37 cellular contexts compared by ENCODE assay signal in genomic region chr6:77512554-77512953, GRCh38. TPM values are rescaled to one million over a fixed set of nuclear protein-coding genes. Genes with fewer than 3 reads are reported as not detected.
DNase-seq lines count a peak whose midpoint lies in the region; ATAC-seq, FAIRE-seq and TF ChIP-seq lines count a peak whose summit lies in the region.
"Had no signal": no experiment of that assay in that cellular context is flagged by ENCODE, and none has a peak within 500 bp of the region (broad histone marks: within the 10 kb centered on the region; RNA-seq: fewer than 3 reads in every experiment).

No MANE protein-coding gene starts in this region.

- no peak overlapping the region for H3K4me2 ChIP-seq in HepG2 (ENCODE audit: low read depth, low read length)
- H3K4me2 ChIP-seq in BLaER1 treated with 17β-estradiol and CSF1 and Interleukin-3, amounts not matched to agents 10 nM and 100 nM = peak overlapping the region in 3 of 11 experiments; percentile 5 to 49 (median 44); a peak in 5 of 22 replicates
- no peak overlapping the region for H3K4me2 ChIP-seq in endothelial cell of umbilical vein (ENCODE audit: insufficient read depth, low read length)
- H3K4me2 ChIP-seq: A549, BLaER1 had no signal

- H3K9me3 ChIP-seq in HepG2 (ENCODE audit: low read length) (peaks cover 49% of the 10 kb centered on the region), right lobe of liver (no peaks in the 10 kb centered on the region), endothelial cell of umbilical vein (replicated peaks; ENCODE audit: control insufficient read depth, insufficient read depth, low read length) (peaks cover 3% of the 10 kb centered on the region)
- H3K9me3 ChIP-seq in BLaER1 treated with 17β-estradiol and CSF1 and Interleukin-3, amounts not matched to agents 10 nM and 100 nM (replicated peaks in 1 of 11) = peaks cover 35 to 61% (median 43%) of the 10 kb centered on the region in 11 experiments
- H3K9me3 ChIP-seq: A549, BE2C, Caco-2 had no signal

- dilution Hi-C loops in endothelial cell of umbilical vein (cut with MboI; ENCODE audit: extremely low pct_ligation_motif_present, low sequenced_read_pairs) = no loop called here

- H2AFZ ChIP-seq in HepG2 (ENCODE audit: low read length) (no peak overlapping the region), endothelial cell of umbilical vein (ENCODE audit: low read depth, low read length) (no peak overlapping the region)

- TF ChIP-seq POLR2A in HepG2 (IDR thresholded peaks at IDR 0.05; ENCODE audit: insufficient read depth in 1 of 2, low read depth in 2 of 2, low read length in 2 of 2) (no peak), right lobe of liver (IDR thresholded peaks at IDR 0.05) (no peak), endothelial cell of umbilical vein (IDR thresholded peaks at IDR 0.05; ENCODE audit: low read depth, low read length) (no peak)

- FAIRE-seq in HepG2 (lab: Jason Lieb, UNC) (no peak), endothelial cell of umbilical vein (lab: Jason Lieb, UNC) (no peak)
- FAIRE-seq: A204.1, A549, D721Med had no signal

- no peaks in the 10 kb centered on the region for H3K79me2 ChIP-seq in HepG2 (ENCODE audit: insufficient read depth, low read length)
- no peaks in the 10 kb centered on the region for H3K79me2 ChIP-seq in endothelial cell of umbilical vein (ENCODE audit: control insufficient read depth, insufficient read depth, low read length)

- in situ Hi-C loops in HepG2 (cut with HindIII; ENCODE audit: extremely low pct_ligation_motif_present, low pct_unique_long_range_greater_than_20kb) = no loop called here

- no peak for DNase-seq in HepG2 (ENCODE audit: low spot score)
- no peak for DNase-seq in right lobe of liver
- DNase-seq in endothelial cell of umbilical vein (ENCODE audit: low read depth, low spot score) = no peak
- DNase-seq in activated CD8-positive, alpha-beta memory T cell treated with anti-CD3 and anti-CD28 coated beads for 24 hours = no peak
- DNase-seq: 8988T; ACHN; AML-193; BE2C; C1 segment of cervical spinal cord; Caco-2; Calu3; CD4-positive, alpha-beta memory T cell; CD4-positive, alpha-beta T cell; CD4-positive, CD25-positive, alpha-beta regulatory T cell; CD8-positive, alpha-beta memory T cell; CD8-positive, alpha-beta T cell; COR-L47; DMS 273 treated with DMSO at 0.1 percent for 48 hours; DMS153; DMS53; DMS79; DMS79 treated with DMSO at 0.1 percent for 48 hours; DND-41; EL had no signal

- H3K36me3 ChIP-seq in HepG2 (replicated peaks in 1 of 2; ENCODE audit: control insufficient read depth in 1 of 2, insufficient read depth in 2 of 2, low read length in 2 of 2) = no peaks in the 10 kb centered on the region
- no peaks in the 10 kb centered on the region for H3K36me3 ChIP-seq in right lobe of liver
- no peaks in the 10 kb centered on the region for H3K36me3 ChIP-seq in BLaER1 treated with 17β-estradiol and CSF1 and Interleukin-3, amounts not matched to agents 10 nM and 100 nM
- no peaks in the 10 kb centered on the region for H3K36me3 ChIP-seq in endothelial cell of umbilical vein (ENCODE audit: control insufficient read depth in 2 of 2, extremely low read depth in 1 of 2, insufficient read depth in 2 of 2, low read length in 2 of 2)
- H3K36me3 ChIP-seq: BE2C, BLaER1 had no signal

- no peak overlapping the region for H3K4me3 ChIP-seq in HepG2 (replicated peaks in 1 of 3; ENCODE audit: insufficient read depth in 1 of 3, low read depth in 2 of 3, low read length in 3 of 3)
- no peak overlapping the region for H3K4me3 ChIP-seq in right lobe of liver
- H3K4me3 ChIP-seq in BLaER1 treated with 17β-estradiol and CSF1 and Interleukin-3, amounts not matched to agents 10 nM and 100 nM = no peak overlapping the region; a peak in 1 of 20 replicates
- no peak overlapping the region for H3K4me3 ChIP-seq in endothelial cell of umbilical vein (replicated peaks in 1 of 3; ENCODE audit: insufficient read depth in 1 of 3, low read depth in 1 of 3, low read length in 3 of 3)
- H3K4me3 ChIP-seq: A549, BLaER1 had no signal

- TF ChIP-seq CTCF in HepG2 (CRISPR knock-in tag; IDR thresholded peaks at IDR 0.05) (no peak), right lobe of liver (IDR thresholded peaks at IDR 0.05) (no peak), endothelial cell of umbilical vein (IDR thresholded peaks at IDR 0.05; ENCODE audit: extremely low read depth in 1 of 2, insufficient read depth in 1 of 2, low read depth in 1 of 2, low read length in 2 of 2) (no peak)

- CTCF ChIA-PET in HepG2 (lab: Yijun Ruan, JAX; ENCODE audit: low intra/inter-chr PET ratio, low total read pairs) (no interaction called here), endothelial cell of umbilical vein (lab: Charles Lee) (no interaction called here)

- H3K27ac ChIP-seq in HepG2 (ENCODE audit: extremely low read length, insufficient read depth, low read length) (no peak overlapping the region), right lobe of liver (no peak overlapping the region), endothelial cell of umbilical vein (ENCODE audit: insufficient read depth, low read depth, low read length) (no peak overlapping the region)
- peak overlapping the region in 6 of 11 experiments; percentile 47 to 73 (median 61); a peak in 11 of 22 replicates for H3K27ac ChIP-seq in BLaER1 treated with 17β-estradiol and CSF1 and Interleukin-3, amounts not matched to agents 10 nM and 100 nM
- H3K27ac ChIP-seq: 22Rv1, A549, BLaER1, C4-2B had no signal

- H3K9ac ChIP-seq in HepG2 (ENCODE audit: insufficient read depth, low read depth, low read length) (no peak overlapping the region), endothelial cell of umbilical vein (replicated peaks; ENCODE audit: extremely low read depth, insufficient read depth, low read length) (no peak overlapping the region)
- peak overlapping the region in 2 of 11 experiments; percentile 13 to 29; a peak in 2 of 22 replicates for H3K9ac ChIP-seq in BLaER1 treated with 17β-estradiol and CSF1 and Interleukin-3, amounts not matched to agents 10 nM and 100 nM
- H3K9ac ChIP-seq: BLaER1 had no signal

- no peak for TF ChIP-seq RAD21 in HepG2 (CRISPR knock-in tag; IDR thresholded peaks at IDR 0.05)

- BruUV-seq in HepG2 (replicated peaks; lab: Mats Ljungman, UMichigan) (no TSS peak), endothelial cell of umbilical vein (replicated peaks; lab: Mats Ljungman, UMichigan) (no TSS peak)

- POLR2A ChIA-PET in HepG2 (lab: Yijun Ruan, JAX) (no interaction called here), endothelial cell of umbilical vein (lab: Charles Lee) (no interaction called here)

- H3K27me3 ChIP-seq in HepG2 (ENCODE audit: control insufficient read depth in 1 of 2, insufficient read depth in 2 of 2, low read length in 2 of 2) = no peaks in the 10 kb centered on the region
- H3K27me3 ChIP-seq in right lobe of liver = no peaks in the 10 kb centered on the region
- H3K27me3 ChIP-seq in BLaER1 treated with 17β-estradiol and CSF1 and Interleukin-3, amounts not matched to agents 10 nM and 100 nM = no peaks in the 10 kb centered on the region
- H3K27me3 ChIP-seq in endothelial cell of umbilical vein (ENCODE audit: control insufficient read depth in 2 of 2, insufficient read depth in 2 of 2, low read length in 2 of 2) = no peaks in the 10 kb centered on the region
- H3K27me3 ChIP-seq: BE2C, BLaER1 had no signal

- H3K4me1 ChIP-seq in HepG2 (ENCODE audit: insufficient read depth, low read length) (no peaks in the 10 kb centered on the region), right lobe of liver (no peaks in the 10 kb centered on the region), endothelial cell of umbilical vein (ENCODE audit: control insufficient read depth, extremely low read depth, insufficient read depth, low read length) (no peaks in the 10 kb centered on the region)
- H3K4me1 ChIP-seq in BLaER1 treated with 17β-estradiol and CSF1 and Interleukin-3, amounts not matched to agents 10 nM and 100 nM = peaks cover 0 to 16% (median 0%) of the 10 kb centered on the region in 10 experiments; a peak in 7 of 20 replicates
- H3K4me1 ChIP-seq: A549, BE2C, BLaER1, Caco-2 had no signal

- TF ChIP-seq EP300 in HepG2 (IDR thresholded peaks at IDR 0.05; ENCODE audit: low read depth in 2 of 2, low read length in 2 of 2) (no peak), HepG2 (CRISPR knock-in tag; IDR thresholded peaks at IDR 0.05; ENCODE audit: borderline replicate concordance) (no peak)

- intact Hi-C loops in HepG2 (cut with micrococcal nuclease; ENCODE audit: unreplicated experiment) = no loop called here
- intact Hi-C loops in right lobe of liver (cut with DNase I) = no loop called here
- intact Hi-C loops in endothelial cell of umbilical vein (cut with micrococcal nuclease) = no loop called here

- no peaks in the 10 kb centered on the region for H3K9me1 ChIP-seq in endothelial cell of umbilical vein (replicated peaks; ENCODE audit: control insufficient read depth, extremely low read depth, insufficient read depth, low read length)

- H4K20me1 ChIP-seq in HepG2 (ENCODE audit: insufficient read depth, low read length) = no peaks in the 10 kb centered on the region
- H4K20me1 ChIP-seq in BLaER1 treated with 17β-estradiol and CSF1 and Interleukin-3, amounts not matched to agents 10 nM and 100 nM = no peaks in the 10 kb centered on the region
- no peaks in the 10 kb centered on the region for H4K20me1 ChIP-seq in endothelial cell of umbilical vein (replicated peaks; ENCODE audit: control insufficient read depth, extremely low read depth, insufficient read depth, low read length)
- H4K20me1 ChIP-seq: BLaER1 had no signal

- ATAC-seq in HepG2 (no peak), right lobe of liver (no peak), HG02642 (IDR thresholded peaks at IDR 0.05; ENCODE audit: poor library complexity, unreplicated experiment) (no peak)
- ATAC-seq: A549; CD8-positive, alpha-beta T cell had no signal

RNA-seq across cellular contexts. Expression of gene HTR1B, which starts 49.3 kb away (rescaled TPM):
- not detected in 2 replicates for total RNA-seq in HepG2 (2016; rRNA removed; fragmentation: Illumina TruSeq; extraction: Trizol)
- total RNA-seq in HepG2 (2016; cell fraction: cytosol; rRNA removed; fragmentation: Illumina TruSeq; extraction: Trizol; ENCODE audit: low read depth) = not detected in 2 replicates
- not detected in 2 replicates for total RNA-seq in HepG2 (2016; cell fraction: insoluble cytoplasmic fraction; rRNA removed; fragmentation: Illumina TruSeq; extraction: Trizol)
- not detected in 2 replicates for total RNA-seq in HepG2 (2016; cell fraction: membrane; rRNA removed; fragmentation: Illumina TruSeq; extraction: Trizol)
- not detected in 2 replicates for total RNA-seq in HepG2 (2016; cell fraction: nucleus; rRNA removed; fragmentation: Illumina TruSeq; extraction: Trizol)
- not detected in 2 replicates for polyA plus RNA-seq in HepG2 (2011; rRNA removed)
- not detected in 2 replicates for polyA plus RNA-seq in HepG2 (2011; cell fraction: cytosol; rRNA removed)
- polyA plus RNA-seq in HepG2 (2011; cell fraction: nucleus; rRNA removed) = not detected in 2 replicates
- polyA plus RNA-seq in HepG2 (2012) = not detected in 2 replicates
- polyA plus RNA-seq in HepG2 (2016; cell fraction: cytosol; fragmentation: Illumina TruSeq; extraction: Trizol; ENCODE audit: low read depth) = not detected in 2 replicates
- not detected in 2 replicates for polyA plus RNA-seq in HepG2 (2016; cell fraction: insoluble cytoplasmic fraction; fragmentation: Illumina TruSeq; extraction: Trizol; ENCODE audit: low read depth)
- not detected in 2 replicates for polyA plus RNA-seq in HepG2 (2016; cell fraction: membrane; fragmentation: Illumina TruSeq; extraction: Trizol; ENCODE audit: low read depth)
- not detected in 2 replicates for polyA plus RNA-seq in HepG2 (2016; cell fraction: nucleus; fragmentation: Illumina TruSeq; extraction: Trizol; ENCODE audit: insufficient read depth, low read depth)
- polyA minus RNA-seq in HepG2 (2011; rRNA and poly(A)+ RNA removed; ENCODE audit: low replicate concordance) = 0.19 TPM in 1 of 2 replicates, not detected in the other
- polyA minus RNA-seq in HepG2 (2011; cell fraction: cytosol; rRNA and poly(A)+ RNA removed) = not detected in 2 replicates
- not detected in 2 replicates for polyA minus RNA-seq in HepG2 (2011; cell fraction: nucleus; rRNA and poly(A)+ RNA removed)
- not detected for total RNA-seq in right lobe of liver
- 54.7 and 57.5 TPM in 2 replicates for total RNA-seq in endothelial cell of umbilical vein
- polyA plus RNA-seq in endothelial cell of umbilical vein = 66.3 and 68.7 TPM in 2 replicates
- 50.3 and 57.1 TPM in 2 replicates for polyA plus RNA-seq in endothelial cell of umbilical vein (2011; cell fraction: cytosol; rRNA removed)
- 31.5 and 35.8 TPM in 2 replicates for polyA plus RNA-seq in endothelial cell of umbilical vein (2011; cell fraction: nucleus; rRNA removed)
- 57.8 and 67.8 TPM in 2 replicates for polyA plus RNA-seq in endothelial cell of umbilical vein (2012)
- polyA minus RNA-seq in endothelial cell of umbilical vein = 79.8 and 97.0 TPM in 2 replicates
- not detected for polyA minus RNA-seq in endothelial cell of umbilical vein (2011; cell fraction: cytosol; rRNA and poly(A)+ RNA removed)
- 31.1 and 34.1 TPM in 2 replicates for polyA minus RNA-seq in endothelial cell of umbilical vein (2011; cell fraction: nucleus; rRNA and poly(A)+ RNA removed)
- total RNA-seq: A172; A673; B cell; Caco-2; Calu3; CD4-positive, alpha-beta memory T cell; CD4-positive, alpha-beta T cell; CD4-positive, CD25-positive, alpha-beta regulatory T cell; CD8-positive, alpha-beta memory T cell; CD8-positive, alpha-beta T cell; Daoy had no signal
- polyA plus RNA-seq: CD14-positive monocyte; CD4-positive, alpha-beta memory T cell; CD4-positive, CD25-positive, alpha-beta regulatory T cell; CD8-positive, alpha-beta memory T cell had no signal

Comparison
In these comparisons a context has a peak if more than half of its experiments do, and no peak if none do; other contexts are left out.
1. H3K27ac ChIP-seq: peak in BLaER1 treated with 17β-estradiol and CSF1 and Interleukin-3, amounts not matched to agents 10 nM and 100 nM (6 of 11); none in HepG2 (single experiment), right lobe of liver (0 of 3) and endothelial cell of umbilical vein (single experiment).
2. RNA of gene HTR1B, which starts 49.3 kb away (total RNA-seq): 54.7 to 57.5 TPM in endothelial cell of umbilical vein; not detected in right lobe of liver and not detected in HepG2; every median in the first group is over 10 times any median in the second.